10 cellular contexts compared by ENCODE assay signal in genomic region chr9:112050544-112051475, GRCh38.
DNase-seq lines count a peak whose midpoint lies in the region; ATAC-seq and TF ChIP-seq lines count a peak whose summit lies in the region.
"Had no signal": no experiment of that assay in that cellular context is flagged by ENCODE, and none has a peak within 500 bp of the region (broad histone marks: within the 10 kb centered on the region; RNA-seq: fewer than 3 reads in every experiment).

No MANE protein-coding gene starts in this region.

- TF ChIP-seq RAD21 in IMR-90 (IDR thresholded peaks at IDR 0.05; ENCODE audit: low read length) (no peak; the same call in 1 of the 2 replicates), liver (IDR thresholded peaks at IDR 0.05) (peak; percentile 38 to 40)

- peak; percentile 97 for DNase-seq in IMR-90
- peak; percentile 90 to 95 for DNase-seq in dermis microvascular lymphatic vessel endothelial cell (ENCODE audit: low read depth in 2 of 2)
- DNase-seq in testis = peak; percentile 77
- DNase-seq in NCI-H524 treated with DMSO at 0.1 percent for 48 hours (lab: John Stamatoyannopoulos, UW) = no peak
- DNase-seq: NCI-H1694 treated with DMSO at 0.1 percent for 48 hours; stimulated activated CD4-positive, alpha-beta T cell treated with anti-CD3 and anti-CD28 coated beads, Interleukin-4, amount 100 ng/mL, for 1 hour had no signal

- H2BK20ac ChIP-seq in IMR-90 (ENCODE audit: low read depth, low read length) = peak overlapping the region; percentile 99

- H3K4me3 ChIP-seq in IMR-90 (ENCODE audit: insufficient read depth, low read depth, low read length) (no peak overlapping the region), liver (ENCODE audit: low read depth in 1 of 3, low read length in 3 of 3) (no peak overlapping the region), testis (no peak overlapping the region)

- H3K9me1 ChIP-seq in IMR-90 (ENCODE audit: insufficient read depth, low read length) = peaks cover 15% of the 10 kb centered on the region

- no CpG with 5 or more reads among the region's 7 CpGs for WGBS in IMR-90 (ENCODE audit: extremely low coverage in 2 of 2, insufficient read length in 1 of 2), 2 experiments
- WGBS in liver = 35% methylated on average over 7 of the region's 7 CpGs
- WGBS in testis, 2 donors = 60 to 64% methylated on average over 7 of the region's 7 CpGs

- peak overlapping the region; percentile 94 for H2AK9ac ChIP-seq in IMR-90 (replicated peaks; ENCODE audit: low read depth, low read length, poor library complexity)

- intact Hi-C loops in IMR-90 (cut with micrococcal nuclease) (no loop called here), testis (cut with DNase I; ENCODE audit: low total_unique reads) (no loop called here)

- no peaks in the 10 kb centered on the region for H4K20me1 ChIP-seq in IMR-90 (ENCODE audit: insufficient read depth, low read length)

- H3K9ac ChIP-seq in IMR-90 (ENCODE audit: low read depth, low read length) (peak overlapping the region; percentile 66), liver (ENCODE audit: low read depth in 1 of 2, low read length in 2 of 2) (no peak overlapping the region)

- peak overlapping the region; percentile 95 for H3K23ac ChIP-seq in IMR-90 (ENCODE audit: low read depth, low read length)

- in situ Hi-C loops in IMR-90 (cut with MboI; ENCODE audit: low sequenced_read_pairs) = loop anchor here (5.0 kb wide), 1 partner anchor 89 kb away; no protein-coding TSS in a partner anchor

- peak overlapping the region; percentile 98 for H2BK5ac ChIP-seq in IMR-90 (ENCODE audit: low read depth, low read length, poor library complexity, severe bottlenecking)

- CTCF ChIA-PET in IMR-90 (lab: Yijun Ruan, JAX) = interaction anchor here (0.6 to 1.0 kb wide), 4 partner anchors 20 to 46 kb away, joined by 3 read pairs; no protein-coding TSS in a partner anchor

- H3K4me2 ChIP-seq in IMR-90 (ENCODE audit: low read depth, low read length) = peak overlapping the region; percentile 58

- no peaks in the 10 kb centered on the region for H3K27me3 ChIP-seq in IMR-90 (ENCODE audit: control insufficient read depth, insufficient read depth, low read length)
- H3K27me3 ChIP-seq in liver (ENCODE audit: control insufficient read depth in 4 of 4, insufficient read depth in 4 of 4, low read length in 3 of 4) = no peaks in the 10 kb centered on the region
- H3K27me3 ChIP-seq in testis = no peaks in the 10 kb centered on the region

- H4K8ac ChIP-seq in IMR-90 (ENCODE audit: low read depth in 2 of 2, low read length in 2 of 2) = peak overlapping the region; percentile 82 to 94

- peaks cover 4 to 27% of the 10 kb centered on the region in 2 experiments; a peak in 3 of 4 replicates for H3K79me1 ChIP-seq in IMR-90 (ENCODE audit: low read depth in 1 of 2, low read length in 2 of 2)

- H3K4ac ChIP-seq in IMR-90 (ENCODE audit: low read depth, low read length) = peak overlapping the region; percentile 98

- H3K36me3 ChIP-seq in IMR-90 (ENCODE audit: control insufficient read depth, insufficient read depth, low read length) (no peaks in the 10 kb centered on the region), liver (ENCODE audit: control insufficient read depth in 4 of 4, insufficient read depth in 3 of 4, low read depth in 1 of 4, low read length in 3 of 4) (no peaks in the 10 kb centered on the region), testis (ENCODE audit: low read depth, missing control alignments) (no peaks in the 10 kb centered on the region)

- peak overlapping the region; percentile 99 for H2AK5ac ChIP-seq in IMR-90 (ENCODE audit: low read depth, low read length)

- H3K9me3 ChIP-seq in IMR-90 (ENCODE audit: control insufficient read depth, insufficient read depth, low read length) (peaks cover 6% of the 10 kb centered on the region; the same call in 1 of the 2 replicates), liver (ENCODE audit: control insufficient read depth in 4 of 4, low read length in 3 of 4) (no peaks in the 10 kb centered on the region), testis (no peaks in the 10 kb centered on the region)

- H2AFZ ChIP-seq in IMR-90 (replicated peaks; ENCODE audit: low read length, poor library complexity) = peak overlapping the region; percentile 56

- peak overlapping the region; percentile 99 for H3K18ac ChIP-seq in IMR-90 (ENCODE audit: low read depth, low read length)

- TF ChIP-seq CTCF in IMR-90 (conservative IDR thresholded peaks at IDR 0.05; ENCODE audit: low read depth, low read length) = no peak
- no peak for TF ChIP-seq CTCF in liver (IDR thresholded peaks at IDR 0.05; ENCODE audit: low read depth, low read length, missing input control)
- no peak for TF ChIP-seq CTCF in testis (IDR thresholded peaks at IDR 0.05)

- H3K14ac ChIP-seq in IMR-90 (replicated peaks; ENCODE audit: low read depth, low read length) = peak overlapping the region; percentile 91

- H2BK120ac ChIP-seq in IMR-90 (ENCODE audit: low read depth, low read length) = peak overlapping the region; percentile 97

- 0 out of 2 replicates have a peak, but pooled peaks have one; percentile 9 for TF ChIP-seq POLR2A in IMR-90 (IDR thresholded peaks at IDR 0.05; ENCODE audit: low read depth, low read length)
- no peak for TF ChIP-seq POLR2A in testis (IDR thresholded peaks at IDR 0.05)

- H3K4me1 ChIP-seq in IMR-90 (ENCODE audit: control insufficient read depth, insufficient read depth, low read length) = peaks cover 22% of the 10 kb centered on the region
- peaks cover 2 to 32% (median 23%) of the 10 kb centered on the region in 4 donors for H3K4me1 ChIP-seq in liver (ENCODE audit: control insufficient read depth in 4 of 4, insufficient read depth in 4 of 4, low read length in 3 of 4)
- H3K4me1 ChIP-seq in testis = peaks cover 6% of the 10 kb centered on the region

- peak overlapping the region; percentile 85 for H3K56ac ChIP-seq in IMR-90 (ENCODE audit: extremely low read depth, insufficient read depth, low read length)

- ATAC-seq in IMR-90 (ENCODE audit: low read depth) = peak; percentile 81
- ATAC-seq in GM21528 (IDR thresholded peaks at IDR 0.05; ENCODE audit: low FRiP score, unreplicated experiment) = no peak
- no peak for ATAC-seq in GM18519 (IDR thresholded peaks at IDR 0.05; ENCODE audit: low FRiP score, unreplicated experiment)
- no peak for ATAC-seq in GM19023 (IDR thresholded peaks at IDR 0.05; ENCODE audit: unreplicated experiment)

- H3K27ac ChIP-seq in IMR-90 (ENCODE audit: insufficient read depth, low read length) (peak overlapping the region; percentile 96), liver (ENCODE audit: low read depth in 1 of 2, low read length in 2 of 2) (peak overlapping the region; percentile 52 to 63), testis (no peak overlapping the region)

- H4K91ac ChIP-seq in IMR-90 (ENCODE audit: insufficient read depth, low read depth, low read length) = peak overlapping the region; percentile 99

- BruUV-seq in IMR-90 (replicated peaks; lab: Mats Ljungman, UMichigan) = no TSS peak

- POLR2A ChIA-PET in IMR-90 (lab: Charles Lee; ENCODE audit: unreplicated experiment) = interaction anchor here (1.0 to 1.2 kb wide), 2 partner anchors 24 to 155 kb away, joined by 3 to 15 read pairs; partner anchors contain the start of gene UGCG

- peak overlapping the region; percentile 99 for H2BK15ac ChIP-seq in IMR-90 (ENCODE audit: low read depth, low read length)

- dilution Hi-C loops in IMR-90 (cut with HindIII; ENCODE audit: low sequenced_read_pairs, unreplicated experiment) = no loop called here

- H4K5ac ChIP-seq in IMR-90 (ENCODE audit: low read depth, low read length) = peak overlapping the region; percentile 99

TF ChIP-seq in IMR-90, 13 proteins besides CTCF, POLR2A, EP300 and RAD21 (continues in another document):
- TF ChIP-seq NFE2L2 (IDR thresholded peaks at IDR 0.05; ENCODE audit: low read depth, low read length) (no peak), CEBPB (IDR thresholded peaks at IDR 0.05; ENCODE audit: low read depth, low read length) (peak; percentile 84), CHD1 (IDR thresholded peaks at IDR 0.05; ENCODE audit: low read depth, low read length) (no peak), RFX5 (IDR thresholded peaks at IDR 0.05; ENCODE audit: low read depth, low read length) (no peak), MAFK (IDR thresholded peaks at IDR 0.05; ENCODE audit: low read depth, low read length) (no peak), MAZ (IDR thresholded peaks at IDR 0.05; ENCODE audit: borderline replicate concordance, low read depth, low read length) (no peak; the same call in 1 of the 2 replicates), FOS (IDR thresholded peaks at IDR 0.05; ENCODE audit: low read depth, low read length) (peak; percentile 11; the same call in 1 of the 2 replicates), RCOR1 (IDR thresholded peaks at IDR 0.05; ENCODE audit: insufficient replicate concordance, low read length) (no peak), BHLHE40 (IDR thresholded peaks at IDR 0.05; ENCODE audit: low read depth, low read length) (0 out of 2 replicates have a peak, but pooled peaks have one; percentile 6), MXI1 (IDR thresholded peaks at IDR 0.05; ENCODE audit: borderline replicate concordance, low read depth, low read length) (no peak), SMC3 (IDR thresholded peaks at IDR 0.05; ENCODE audit: low read depth, low read length) (no peak)

TF ChIP-seq in liver, 16 proteins besides CTCF, POLR2A, EP300 and RAD21 (continues in another document):
- TF ChIP-seq MAX (IDR thresholded peaks at IDR 0.05) (peak; percentile 28), HNF4A (conservative IDR thresholded peaks at IDR 0.05) (peak; percentile 62 to 68), GABPA (IDR thresholded peaks at IDR 0.05 in 1 of 2, conservative IDR thresholded peaks at IDR 0.05 in 1 of 2) (no peak), TAF1 (conservative IDR thresholded peaks at IDR 0.05) (no peak), HNF4G (IDR thresholded peaks at IDR 0.05) (no peak), JUND (IDR thresholded peaks at IDR 0.05) (peak; percentile 16 to 37), FOXA1 (IDR thresholded peaks at IDR 0.05) (no peak), YY1 (IDR thresholded peaks at IDR 0.05) (no peak), NR2F2 (IDR thresholded peaks at IDR 0.05) (peak; percentile 79), EGR1 (IDR thresholded peaks at IDR 0.05; ENCODE audit: low read depth in 2 of 2) (no peak)

Comparison
In these comparisons a context has a peak if more than half of its experiments do, and no peak if none do; other contexts are left out.
1. H3K27ac ChIP-seq: peak in IMR-90 (single experiment) and liver (2 of 2); none in testis (0 of 2).